Comparison of ENCODE assay signal across 20 cellular contexts in genomic region chr16:79077391-79077790, GRCh38.
"Had no signal": no experiment of that assay in that cellular context is flagged by ENCODE, and none has a peak within 500 bp of the region (broad histone marks: within the 10 kb centered on the region; RNA-seq: fewer than 3 reads in every experiment).

No MANE protein-coding gene starts in this region.

- ATAC-seq: right cardiac atrium had no signal

- H3K4me3 ChIP-seq: esophagus muscularis mucosa, left ventricle myocardium inferior, lung, vagina had no signal

- H3K27me3 Mint-ChIP-seq: type B pancreatic cell had no signal

- H3K9me3 ChIP-seq: esophagus muscularis mucosa, left ventricle myocardium inferior, vagina had no signal

- H3K4me1 ChIP-seq: left ventricle myocardium inferior, vagina had no signal

- DNase-seq: activated B cell treated with CpG ODN at 0.5 μM for 24 hours; activated CD4-positive, alpha-beta T cell treated with anti-CD3 and anti-CD28 coated beads, Interleukin-2, amount 50 U/mL, for 4 hours; activated CD8-positive, alpha-beta memory T cell treated with anti-CD3 and anti-CD28 coated beads, Interleukin-2, amount 50 U/mL, for 48 hours; activated gamma-delta T cell treated with Interleukin-2 at 50 U/mL for 16 hours; anterior cingulate cortex; dermis blood vessel endothelial cell; effector CD4-positive, alpha-beta T cell; foreskin melanocyte; islet precursor cell; left ventricle myocardium inferior; posterior cingulate gyrus; right cardiac atrium; stimulated activated naive CD4-positive, alpha-beta T cell treated with Interleukin-2 at 50 U/mL for 16 hours; T-helper 2 cell had no signal

- H3K27ac Mint-ChIP-seq: activated B cell treated with CpG ODN at 0.5 μM for 24 hours; activated naive CD4-positive, alpha-beta T cell treated with anti-CD3 and anti-CD28 coated beads, Interleukin-2, amount 50 U/mL, for 24 hours; type B pancreatic cell had no signal

- H3K27me3 ChIP-seq: esophagus muscularis mucosa, vagina had no signal

- H3K4me3 Mint-ChIP-seq: activated B cell treated with CpG ODN at 0.5 μM for 24 hours; activated naive CD4-positive, alpha-beta T cell treated with anti-CD3 and anti-CD28 coated beads, Interleukin-2, amount 50 U/mL, for 24 hours; nephron; type B pancreatic cell had no signal

- H3K9me3 Mint-ChIP-seq: activated B cell treated with CpG ODN at 0.5 μM for 24 hours; activated naive CD4-positive, alpha-beta T cell treated with anti-CD3 and anti-CD28 coated beads, Interleukin-2, amount 50 U/mL, for 24 hours; nephron; type B pancreatic cell had no signal

- H3K36me3 Mint-ChIP-seq: activated naive CD4-positive, alpha-beta T cell treated with anti-CD3 and anti-CD28 coated beads, Interleukin-2, amount 50 U/mL, for 24 hours; type B pancreatic cell had no signal

- H3K27ac ChIP-seq: esophagus muscularis mucosa, left ventricle myocardium inferior, vagina had no signal

- H3K36me3 ChIP-seq: esophagus muscularis mucosa, left ventricle myocardium inferior, vagina had no signal
